In the genomic region with DNA sequence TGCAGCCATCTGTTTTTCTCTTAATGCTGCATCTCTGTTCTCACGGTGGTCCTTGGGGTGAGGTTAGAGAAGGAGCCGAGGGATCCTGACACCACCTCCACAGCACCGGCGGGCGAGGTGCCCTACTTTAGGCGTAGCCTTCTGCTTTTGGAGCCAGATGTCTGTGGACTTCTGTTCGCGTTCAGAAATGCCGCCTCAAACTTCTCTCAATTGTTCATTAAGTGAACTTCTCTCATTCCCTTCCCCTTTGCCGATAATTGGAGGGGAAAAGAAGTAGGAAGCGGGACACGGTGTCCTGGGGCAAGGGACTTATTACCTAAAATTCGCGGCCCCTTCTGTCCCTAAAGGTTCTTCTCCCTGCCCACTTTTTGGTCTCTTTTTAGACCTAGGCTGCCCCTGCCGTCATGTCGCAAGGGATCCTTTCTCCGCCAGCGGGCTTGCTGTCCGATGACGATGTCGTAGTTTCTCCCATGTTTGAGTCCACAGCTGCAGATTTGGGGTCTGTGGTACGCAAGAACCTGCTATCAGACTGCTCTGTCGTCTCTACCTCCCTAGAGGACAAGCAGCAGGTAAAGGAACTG, we compare ENCODE assay signal across 8 cellular contexts. TPM values are rescaled to one million over a fixed set of nuclear protein-coding genes. Genes with fewer than 3 reads are reported as not detected.
DNase-seq lines count a peak whose midpoint lies in the region; ATAC-seq and TF ChIP-seq lines count a peak whose summit lies in the region.

No MANE protein-coding gene starts in this region.

- H3K4me3 ChIP-seq in left ventricle myocardium inferior (peak overlapping the region; percentile 85), iPS-18a (ENCODE audit: low read length) (peak overlapping the region; percentile 98), uterus (peak overlapping the region; percentile 59 to 93)

- TF ChIP-seq CTCF in left ventricle myocardium inferior (IDR thresholded peaks at IDR 0.05; ENCODE audit: borderline replicate concordance) (no peak), uterus (IDR thresholded peaks at IDR 0.05) (no peak)

- TF ChIP-seq POLR2A in uterus (IDR thresholded peaks at IDR 0.05), result no peak

- ATAC-seq in Right ventricle myocardium inferior, result no peak

- intact Hi-C loops in left ventricle myocardium inferior (cut with micrococcal nuclease) (no loop called here), Right ventricle myocardium inferior (cut with DNase I) (no loop called here), uterus (cut with DNase I; ENCODE audit: low total_unique reads) (no loop called here)

- H3K36me3 ChIP-seq in left ventricle myocardium inferior, result peaks cover 32% of the 10 kb centered on the region
- H3K36me3 ChIP-seq in iPS-18a (ENCODE audit: control insufficient read depth, low read depth, low read length), result peaks cover 47% of the 10 kb centered on the region
- no peaks in the 10 kb centered on the region for H3K36me3 ChIP-seq in uterus

- H3K4me1 ChIP-seq in left ventricle myocardium inferior (peaks cover 51% of the 10 kb centered on the region), iPS-18a (ENCODE audit: control insufficient read depth, low read depth, low read length) (peaks cover 4% of the 10 kb centered on the region), uterus (peaks cover 0 to 4% of the 10 kb centered on the region in 2 donors)

- H3K9ac ChIP-seq in iPS-18a (ENCODE audit: low read length), result peak overlapping the region; percentile 94

- H3K9me3 ChIP-seq in left ventricle myocardium inferior (replicated peaks), result no peaks in the 10 kb centered on the region
- no peaks in the 10 kb centered on the region for H3K9me3 ChIP-seq in iPS-18a (ENCODE audit: control insufficient read depth, low read depth, low read length)
- H3K9me3 ChIP-seq in uterus, result no peaks in the 10 kb centered on the region

- DNase-seq in left ventricle myocardium inferior (no peak), Right ventricle myocardium inferior (ENCODE audit: missing footprints) (no peak), SK-N-DZ (ENCODE audit: low spot score) (peak; percentile 13), uterus (no peak), activated gamma-delta T cell treated with Interleukin-2 at 50 U/mL for 16 hours (no peak), DMS79 (lab: John Stamatoyannopoulos, UW) (no peak), KG1 (lab: John Stamatoyannopoulos, UW) (no peak)

- no peaks in the 10 kb centered on the region for H3K27me3 ChIP-seq in left ventricle myocardium inferior (ENCODE audit: low read depth)
- H3K27me3 ChIP-seq in iPS-18a (ENCODE audit: control insufficient read depth, insufficient read depth, low read length), result no peaks in the 10 kb centered on the region
- H3K27me3 ChIP-seq in uterus, result no peaks in the 10 kb centered on the region

- H3K27ac ChIP-seq in left ventricle myocardium inferior (replicated peaks), result no peak overlapping the region
- H3K27ac ChIP-seq in iPS-18a (ENCODE audit: low read length), result peak overlapping the region; percentile 78
- no peak overlapping the region for H3K27ac ChIP-seq in uterus

RNA-seq across cellular contexts. Expression of gene KIF20A, which starts 0.5 kb away (rescaled TPM):
- 0.77 TPM for total RNA-seq in left ventricle myocardium inferior
- total RNA-seq in Right ventricle myocardium inferior, result 0.84 TPM
- polyA plus RNA-seq in SK-N-DZ (2014; cell fraction: cytosol; rRNA removed), result 193 and 213 TPM in 2 replicates
- 219 and 238 TPM in 2 replicates for polyA plus RNA-seq in SK-N-DZ (2014; cell fraction: nucleus; rRNA removed)
- 10 to 100 TPM in 1 of 4 donors, not detected in 3; 33.8 TPM for total RNA-seq in uterus

RNA-seq across cellular contexts. Expression of gene BRD8, which starts 0.9 kb away (rescaled TPM):
- total RNA-seq in left ventricle myocardium inferior (27.4 TPM), Right ventricle myocardium inferior (25.8 TPM), uterus (10 to 100 TPM; 23.2 to 69.8 (median 58.9) TPM)
- 89.0 and 94.3 TPM in 2 replicates for polyA plus RNA-seq in SK-N-DZ (2014; cell fraction: cytosol; rRNA removed)
- 221 and 254 TPM in 2 replicates for polyA plus RNA-seq in SK-N-DZ (2014; cell fraction: nucleus; rRNA removed)

RNA-seq across cellular contexts. Expression of gene CDC23, which starts 33.8 kb away (rescaled TPM):
- total RNA-seq in left ventricle myocardium inferior (20.2 TPM), Right ventricle myocardium inferior (16.0 TPM), uterus (10 to 100 TPM in 3 of 4 donors, 1 to 10 TPM in 1; 7.1 to 58.1 (median 16.0) TPM)
- polyA plus RNA-seq in SK-N-DZ (2014; cell fraction: cytosol; rRNA removed), result 45.8 and 48.2 TPM in 2 replicates
- 58.9 and 68.5 TPM in 2 replicates for polyA plus RNA-seq in SK-N-DZ (2014; cell fraction: nucleus; rRNA removed)

RNA-seq across cellular contexts. Expression of gene NME5, which starts 40.1 kb away (rescaled TPM):
- total RNA-seq in left ventricle myocardium inferior (4.7 TPM), Right ventricle myocardium inferior (3.9 TPM), uterus (1 to 10 TPM in 2 of 4 donors, under 1 TPM in 1, not detected in 1; 0.26 to 9.2 (median 2.0) TPM)
- polyA plus RNA-seq in SK-N-DZ (2014; cell fraction: cytosol; rRNA removed), result not detected in 2 replicates
- polyA plus RNA-seq in SK-N-DZ (2014; cell fraction: nucleus; rRNA removed), result 0.65 TPM in 1 of 2 replicates, not detected in the other
